In the genomic region with DNA sequence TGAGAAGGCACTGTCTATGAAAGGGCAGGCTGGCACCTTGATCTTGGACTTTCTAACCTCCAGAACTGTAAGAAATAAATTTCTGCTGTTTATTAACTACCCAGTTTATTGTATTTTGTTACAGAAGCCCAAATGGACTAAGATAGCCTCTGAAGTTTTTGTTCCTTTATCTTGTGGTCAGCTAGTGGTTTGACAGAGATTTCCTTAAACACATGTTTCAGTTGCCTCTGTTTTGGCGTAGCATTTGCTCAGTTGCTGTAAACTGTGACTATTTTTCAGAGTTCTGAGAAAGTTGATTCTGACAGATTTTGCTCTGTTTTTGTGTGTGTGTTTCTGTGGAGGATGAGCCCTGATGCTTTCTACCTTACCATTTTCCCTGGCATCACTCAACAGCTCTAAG, we compare ENCODE assay signal across 8 cellular contexts.
A peak's percentile ranks its signal among the peaks of the same experiment; 100 is the strongest.
DNase-seq lines count a peak whose midpoint lies in the region; ATAC-seq lines count a peak whose summit lies in the region.
"Not testable (repeated sequence)": the region's sequence is repeated elsewhere in the genome, so short reads cannot be mapped to it uniquely, and the experiment has no call there.

No MANE protein-coding gene starts in this region.

- not testable (repeated sequence) for H3K4me3 Mint-ChIP-seq in memory B cell

- H3K36me3 Mint-ChIP-seq in memory B cell: not testable (repeated sequence)

- H3K27me3 Mint-ChIP-seq in memory B cell: not testable (repeated sequence)

- not testable (repeated sequence) for H3K4me1 Mint-ChIP-seq in memory B cell

- not testable (repeated sequence) for DNase-seq in memory B cell (ENCODE audit: low spot score in 2 of 2)

- not testable (repeated sequence) for H3K27ac Mint-ChIP-seq in memory B cell

- not testable (repeated sequence) for H3K9me3 Mint-ChIP-seq in memory B cell

- ATAC-seq in GM18858 (IDR thresholded peaks at IDR 0.05; ENCODE audit: unreplicated experiment) (peak; percentile 99), GM19328 (IDR thresholded peaks at IDR 0.05; ENCODE audit: unreplicated experiment) (peak; percentile 98), GM21381 (IDR thresholded peaks at IDR 0.05; ENCODE audit: unreplicated experiment) (peak; percentile 99), GM21786 (IDR thresholded peaks at IDR 0.05; ENCODE audit: unreplicated experiment) (peak; percentile 100), HG02870 (IDR thresholded peaks at IDR 0.05; ENCODE audit: unreplicated experiment) (peak; percentile 100), HG03066 (IDR thresholded peaks at IDR 0.05; ENCODE audit: low read depth, unreplicated experiment) (peak; percentile 100), HG03432 (IDR thresholded peaks at IDR 0.05; ENCODE audit: unreplicated experiment) (peak; percentile 97), memory B cell (ENCODE audit: low read depth) (peak; percentile 73)
